11 cellular contexts compared by ENCODE assay signal in the genomic region with DNA sequence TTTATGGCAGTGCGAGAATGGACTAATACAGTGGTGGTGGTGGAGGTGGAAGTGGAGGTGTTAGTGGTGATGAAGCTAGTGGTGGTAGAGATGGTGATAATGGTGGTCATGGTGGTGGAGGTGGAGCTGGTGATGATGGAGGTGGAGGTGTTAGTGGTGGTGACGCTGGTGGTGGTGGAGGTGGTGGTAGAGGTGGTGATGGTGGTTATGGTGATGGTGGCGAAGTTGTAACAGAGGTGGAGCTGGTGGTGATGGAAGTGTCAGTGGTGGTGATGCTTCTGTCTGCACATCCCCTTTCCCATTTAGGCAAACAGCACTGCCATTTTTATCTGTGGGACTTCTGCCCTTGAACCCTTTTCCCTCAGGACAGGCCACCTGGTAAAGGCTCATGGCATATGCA. TPM values are rescaled to one million over a fixed set of nuclear protein-coding genes. Genes with fewer than 3 reads are reported as not detected.
DNase-seq lines count a peak whose midpoint lies in the region; ATAC-seq and TF ChIP-seq lines count a peak whose summit lies in the region.
"Had no signal": no experiment of that assay in that cellular context is flagged by ENCODE, and none has a peak within 500 bp of the region (broad histone marks: within the 10 kb centered on the region; RNA-seq: fewer than 3 reads in every experiment).

No MANE protein-coding gene starts in this region.

- H3K23ac ChIP-seq in neuronal stem cell (ENCODE audit: low read depth, low read length, poor library complexity): no peak overlapping the region

- H3K36me3 ChIP-seq in fibroblast of lung (ENCODE audit: control insufficient read depth, insufficient read depth, low read length): no peaks in the 10 kb centered on the region
- H3K36me3 ChIP-seq in neuronal stem cell (replicated peaks in 1 of 2; ENCODE audit: control insufficient read depth in 2 of 2, insufficient read depth in 2 of 2, low read length in 2 of 2): peaks cover 0 to 2% of the 10 kb centered on the region in 2 donors
- no peaks in the 10 kb centered on the region for H3K36me3 ChIP-seq in spleen

- no peak overlapping the region for H2BK120ac ChIP-seq in neuronal stem cell (ENCODE audit: low read depth, low read length)

- H2AFZ ChIP-seq in fibroblast of lung (ENCODE audit: low read length): no peak overlapping the region
- no peak overlapping the region for H2AFZ ChIP-seq in neuronal stem cell (ENCODE audit: low read length)

- H3K27me3 ChIP-seq in fibroblast of lung (ENCODE audit: control insufficient read depth, insufficient read depth, low read length) (peaks cover 1% of the 10 kb centered on the region), neuronal stem cell (ENCODE audit: control insufficient read depth in 3 of 3, insufficient read depth in 3 of 3, low read depth in 1 of 3, low read length in 3 of 3) (peaks cover 0 to 3% (median 3%) of the 10 kb centered on the region in 3 experiments), spleen (replicated peaks in 1 of 7) (no peaks in the 10 kb centered on the region)

- no peaks in the 10 kb centered on the region for H3K79me2 ChIP-seq in fibroblast of lung (ENCODE audit: control insufficient read depth, insufficient read depth, low read length)

- no peak overlapping the region for H3K14ac ChIP-seq in neuronal stem cell (ENCODE audit: low read length)

- no peak overlapping the region for H3K27ac ChIP-seq in fibroblast of lung (ENCODE audit: insufficient read depth, low read length)
- no peak overlapping the region for H3K27ac ChIP-seq in neuronal stem cell (replicated peaks; ENCODE audit: low read length)
- H3K27ac ChIP-seq in spleen: no peak overlapping the region

- H3K4me2 ChIP-seq in fibroblast of lung (ENCODE audit: extremely low read depth, insufficient read depth, low read length) (no peak overlapping the region), neuronal stem cell (ENCODE audit: insufficient read depth, low read length, poor library complexity, severe bottlenecking) (no peak overlapping the region)

- no peak overlapping the region for H2AK5ac ChIP-seq in neuronal stem cell (ENCODE audit: low read depth, low read length)

- H3K9me3 ChIP-seq in fibroblast of lung (ENCODE audit: control insufficient read depth, insufficient read depth, low read depth, low read length) (peaks cover 1% of the 10 kb centered on the region), neuronal stem cell (replicated peaks in 1 of 2; ENCODE audit: control insufficient read depth in 2 of 2, insufficient read depth in 1 of 2, low read depth in 1 of 2, low read length in 2 of 2) (peaks cover 3 to 12% of the 10 kb centered on the region in 2 donors), spleen (peaks cover 0 to 34% (median 0%) of the 10 kb centered on the region in 8 donors)

- H4K8ac ChIP-seq in neuronal stem cell (ENCODE audit: low read depth, low read length): no peak overlapping the region

- no peak overlapping the region for H3K9ac ChIP-seq in fibroblast of lung (ENCODE audit: insufficient read depth, low read length)
- H3K9ac ChIP-seq in neuronal stem cell (ENCODE audit: low read depth, low read length, poor library complexity): peak overlapping the region; percentile 13

- TF ChIP-seq CTCF in fibroblast of lung (conservative IDR thresholded peaks at IDR 0.05 in 1 of 2, IDR thresholded peaks at IDR 0.05 in 1 of 2; ENCODE audit: low read depth in 1 of 2, low read length in 2 of 2) (no peak), spleen (IDR thresholded peaks at IDR 0.05 in 8 of 11, conservative IDR thresholded peaks at IDR 0.05 in 3 of 11) (no peak)

- intact Hi-C loops in spleen (cut with DNase I; ENCODE audit: low total_unique reads): no loop called here
- intact Hi-C loops in left colon (cut with DNase I, micrococcal nuclease): no loop called here

- no peak overlapping the region for H2BK5ac ChIP-seq in neuronal stem cell (ENCODE audit: low read length)

- H4K20me1 ChIP-seq in fibroblast of lung (ENCODE audit: control insufficient read depth, extremely low read depth, insufficient read depth, low read length): no peaks in the 10 kb centered on the region

- H2BK12ac ChIP-seq in neuronal stem cell (ENCODE audit: low read length): no peak overlapping the region

- no peak overlapping the region for H3K18ac ChIP-seq in neuronal stem cell (ENCODE audit: low read length)

- ATAC-seq in GM18861 (IDR thresholded peaks at IDR 0.05; ENCODE audit: unreplicated experiment) (peak; percentile 66), left colon (no peak)

- H2BK15ac ChIP-seq in neuronal stem cell (ENCODE audit: low read length): no peak overlapping the region

- H3K4me3 ChIP-seq in fibroblast of lung (replicated peaks in 1 of 4; ENCODE audit: control extremely low read depth in 1 of 4, insufficient read depth in 1 of 4, low read depth in 3 of 4, low read length in 4 of 4) (no peak overlapping the region), neuronal stem cell (ENCODE audit: low read length in 2 of 2) (no peak overlapping the region), spleen (no peak overlapping the region)

- no peak for TF ChIP-seq POLR2A in spleen (IDR thresholded peaks at IDR 0.05)

- no peaks in the 10 kb centered on the region for H3K4me1 ChIP-seq in fibroblast of lung (ENCODE audit: control insufficient read depth, extremely low read depth, insufficient read depth, low read length)
- no peaks in the 10 kb centered on the region for H3K4me1 ChIP-seq in neuronal stem cell (ENCODE audit: control insufficient read depth in 2 of 2, insufficient read depth in 1 of 2, low read depth in 1 of 2, low read length in 2 of 2)
- H3K4me1 ChIP-seq in spleen: no peaks in the 10 kb centered on the region

- peak; percentile 5 for DNase-seq in NCI-H460 (ENCODE audit: extremely low read depth, low read depth)
- DNase-seq in fibroblast of lung (ENCODE audit: low read depth in 2 of 2): peak; percentile 29 to 34
- DNase-seq in neuronal stem cell (ENCODE audit: low spot score): peak; percentile 75
- no peak for DNase-seq in spleen
- DNase-seq in left colon: no peak
- no peak for DNase-seq in NOMO-1 treated with DMSO at 0.1 percent for 48 hours (lab: John Stamatoyannopoulos, UW; ENCODE audit: unreplicated experiment)
- DNase-seq in DMS114 treated with DMSO at 0.1 percent for 48 hours (lab: John Stamatoyannopoulos, UW; ENCODE audit: unreplicated experiment): no peak
- DNase-seq: effector CD8-positive, alpha-beta T cell; KBM-7; NCI-H345 had no signal

- H3K79me1 ChIP-seq in neuronal stem cell (ENCODE audit: low read depth, low read length): peaks cover 2% of the 10 kb centered on the region

- H4K91ac ChIP-seq in neuronal stem cell (ENCODE audit: low read depth, low read length, poor library complexity): no peak overlapping the region

- no CpG with 5 or more reads among the region's 3 CpGs for WGBS in neuronal stem cell (ENCODE audit: extremely low coverage in 2 of 2, insufficient read length in 2 of 2, insufficient replicate concordance in 1 of 2), 2 donors
- WGBS in spleen, 5 donors: 59 to 74% (median 66%) methylated on average over 3 of the region's 3 CpGs

- H3K4ac ChIP-seq in neuronal stem cell (ENCODE audit: low read length): no peak overlapping the region

RNA-seq across cellular contexts. Expression of a gene that starts 7.4 kb away (rescaled TPM):
- total RNA-seq in NCI-H460 (2014; rRNA removed; shearing (Covaris generic)): 2.9 and 3.5 TPM in 2 replicates
- 0.26 and 0.95 TPM in 2 replicates for polyA plus RNA-seq in NCI-H460 (2014; cell fraction: nucleus; rRNA removed)
- total RNA-seq in fibroblast of lung: 0.77 and 1.2 TPM in 2 replicates
- polyA plus RNA-seq in fibroblast of lung: 0.54 and 0.70 TPM in 2 replicates
- 0.40 and 0.48 TPM in 2 replicates for polyA plus RNA-seq in fibroblast of lung (2012)
- polyA minus RNA-seq in fibroblast of lung (ENCODE audit: low replicate concordance): 0.19 and 6.2 TPM in 2 replicates
- 19.0 TPM for polyA plus RNA-seq in neuronal stem cell (2013, experiment 1 of 2)
- 20.3 TPM for polyA plus RNA-seq in neuronal stem cell (2013, experiment 2 of 2)
- 10 to 100 TPM in 6 of 7 donors, 1 to 10 TPM in 1; 7.9 to 22.8 (median 16.8) TPM for total RNA-seq in spleen
- 10 to 100 TPM in 1 of 3 donors, 1 to 10 TPM in 2; 7.0 to 19.4 (median 7.8) TPM for polyA plus RNA-seq in spleen
- total RNA-seq in left colon: 10 to 100 TPM; 30.3 to 40.7 TPM

Comparison
In these comparisons a context has a peak if more than half of its experiments do, and no peak if none do; other contexts are left out.
1. DNase-seq: peak in NCI-H460 (single experiment), fibroblast of lung (2 of 2) and neuronal stem cell (single experiment); none in spleen (single experiment), left colon (0 of 2), NOMO-1 treated with DMSO at 0.1 percent for 48 hours (single experiment) and DMS114 treated with DMSO at 0.1 percent for 48 hours (single experiment).